2 cellular contexts compared by ENCODE assay signal in genomic region chr14:90534091-90534837, GRCh38.
TF ChIP-seq lines count a peak whose summit lies in the region.

No MANE protein-coding gene starts in this region.

TF ChIP-seq in liver, 16 proteins besides CTCF, POLR2A, EP300 and RAD21 (continued from another document):
- TF ChIP-seq GABPA (IDR thresholded peaks at IDR 0.05 in 1 of 2, conservative IDR thresholded peaks at IDR 0.05 in 1 of 2): no peak
- no peak for TF ChIP-seq SP1 (IDR thresholded peaks at IDR 0.05)
- TF ChIP-seq, protein P1, sequence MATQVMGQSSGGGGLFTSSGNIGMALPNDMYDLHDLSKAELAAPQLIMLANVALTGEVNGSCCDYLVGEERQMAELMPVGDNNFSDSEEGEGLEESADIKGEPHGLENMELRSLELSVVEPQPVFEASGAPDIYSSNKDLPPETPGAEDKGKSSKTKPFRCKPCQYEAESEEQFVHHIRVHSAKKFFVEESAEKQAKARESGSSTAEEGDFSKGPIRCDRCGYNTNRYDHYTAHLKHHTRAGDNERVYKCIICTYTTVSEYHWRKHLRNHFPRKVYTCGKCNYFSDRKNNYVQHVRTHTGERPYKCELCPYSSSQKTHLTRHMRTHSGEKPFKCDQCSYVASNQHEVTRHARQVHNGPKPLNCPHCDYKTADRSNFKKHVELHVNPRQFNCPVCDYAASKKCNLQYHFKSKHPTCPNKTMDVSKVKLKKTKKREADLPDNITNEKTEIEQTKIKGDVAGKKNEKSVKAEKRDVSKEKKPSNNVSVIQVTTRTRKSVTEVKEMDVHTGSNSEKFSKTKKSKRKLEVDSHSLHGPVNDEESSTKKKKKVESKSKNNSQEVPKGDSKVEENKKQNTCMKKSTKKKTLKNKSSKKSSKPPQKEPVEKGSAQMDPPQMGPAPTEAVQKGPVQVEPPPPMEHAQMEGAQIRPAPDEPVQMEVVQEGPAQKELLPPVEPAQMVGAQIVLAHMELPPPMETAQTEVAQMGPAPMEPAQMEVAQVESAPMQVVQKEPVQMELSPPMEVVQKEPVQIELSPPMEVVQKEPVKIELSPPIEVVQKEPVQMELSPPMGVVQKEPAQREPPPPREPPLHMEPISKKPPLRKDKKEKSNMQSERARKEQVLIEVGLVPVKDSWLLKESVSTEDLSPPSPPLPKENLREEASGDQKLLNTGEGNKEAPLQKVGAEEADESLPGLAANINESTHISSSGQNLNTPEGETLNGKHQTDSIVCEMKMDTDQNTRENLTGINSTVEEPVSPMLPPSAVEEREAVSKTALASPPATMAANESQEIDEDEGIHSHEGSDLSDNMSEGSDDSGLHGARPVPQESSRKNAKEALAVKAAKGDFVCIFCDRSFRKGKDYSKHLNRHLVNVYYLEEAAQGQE (IDR thresholded peaks at IDR 0.05): no peak
TF ChIP-seq in liver: peak in this region for 0.

TF ChIP-seq in HepG2, 621 proteins besides CTCF, POLR2A, EP300 and RAD21 (continued from another document):
- TF ChIP-seq ZBED4 (CRISPR knock-in tag; IDR thresholded peaks at IDR 0.05; ENCODE audit: borderline replicate concordance): no peak
- TF ChIP-seq ELF4 (CRISPR knock-in tag; IDR thresholded peaks at IDR 0.05; ENCODE audit: borderline replicate concordance): no peak
- TF ChIP-seq KAT8 (CRISPR knock-in tag; IDR thresholded peaks at IDR 0.05): no peak
- no peak for TF ChIP-seq SP4 (CRISPR knock-in tag; IDR thresholded peaks at IDR 0.05)
- TF ChIP-seq CREM (IDR thresholded peaks at IDR 0.05): no peak
- no peak for TF ChIP-seq CREM (CRISPR knock-in tag; IDR thresholded peaks at IDR 0.05)
